9 cellular contexts compared by ENCODE assay signal in the genomic region with DNA sequence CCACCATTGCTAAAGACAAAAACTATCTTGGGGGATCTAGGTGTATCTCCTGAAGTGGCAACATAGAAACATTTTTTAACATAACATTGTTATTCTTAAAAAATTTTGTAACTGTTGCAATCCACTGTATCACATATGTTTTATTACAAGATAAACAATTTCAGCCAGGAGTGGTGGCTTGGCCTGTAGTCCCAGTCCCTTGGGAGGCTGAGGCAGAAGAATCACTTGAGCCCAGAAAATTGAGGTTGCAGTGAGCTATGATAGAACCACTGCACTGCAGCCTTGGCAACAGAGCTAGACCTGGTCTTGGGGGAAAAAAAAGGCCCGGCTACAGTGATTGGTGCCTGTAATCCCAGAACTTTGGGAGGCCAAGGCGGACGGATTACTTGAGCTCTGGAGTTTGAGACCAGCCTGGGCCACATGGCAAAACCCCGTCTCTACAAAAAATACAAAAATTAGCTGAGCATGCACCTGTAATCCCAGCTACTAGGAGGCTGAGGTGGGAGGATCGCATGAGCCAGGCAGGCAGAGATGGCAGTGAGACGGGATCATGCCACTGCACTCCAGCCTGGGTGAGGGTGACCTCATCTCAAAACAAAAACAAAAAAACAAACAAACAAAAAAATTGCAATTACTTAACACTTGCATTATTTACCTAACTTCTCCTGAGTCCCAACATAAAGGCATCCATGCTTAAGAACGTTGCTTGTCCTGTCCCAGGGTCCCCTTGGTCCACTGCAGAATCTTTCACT. TPM values are rescaled to one million over a fixed set of nuclear protein-coding genes. Genes with fewer than 3 reads are reported as not detected.
DNase-seq lines count a peak whose midpoint lies in the region; ATAC-seq and TF ChIP-seq lines count a peak whose summit lies in the region.
"Had no signal": no experiment of that assay in that cellular context is flagged by ENCODE, and none has a peak within 500 bp of the region (broad histone marks: within the 10 kb centered on the region; RNA-seq: fewer than 3 reads in every experiment).

No MANE protein-coding gene starts in this region.

- peak overlapping the region; percentile 87 to 99 (median 93) for H3K27ac ChIP-seq in heart left ventricle
- H3K27ac ChIP-seq in angular gyrus (ENCODE audit: low read depth, low read length) = peak overlapping the region; percentile 99
- H3K27ac ChIP-seq in mesendoderm (ENCODE audit: low read depth, low read length) = no peak overlapping the region

- no peaks in the 10 kb centered on the region for H3K27me3 ChIP-seq in heart left ventricle
- no peaks in the 10 kb centered on the region for H3K27me3 ChIP-seq in mesendoderm (ENCODE audit: insufficient read depth, low read length, poor library complexity)

- no peaks in the 10 kb centered on the region for H3K9me3 Mint-ChIP-seq in type B pancreatic cell

- no peak overlapping the region for H2BK5ac ChIP-seq in mesendoderm (ENCODE audit: low read length)

- H3K4me3 ChIP-seq in heart left ventricle (peak overlapping the region in 3 of 12 donors; percentile 69 to 94 (median 90)), mesendoderm (ENCODE audit: low read length) (no peak overlapping the region)

- DNase-seq in heart left ventricle (no peak), Right ventricle myocardium inferior (ENCODE audit: missing footprints) (no peak), mesendoderm (no peak), type B pancreatic cell (ENCODE audit: extremely low spot score, unreplicated experiment) (no peak), NCI-H146 treated with DMSO at 0.1 percent for 48 hours (lab: John Stamatoyannopoulos, UW; ENCODE audit: unreplicated experiment) (no peak)
- DNase-seq in effector CD8-positive, alpha-beta T cell (lab: John Stamatoyannopoulos, UW) = no peak
- DNase-seq: cerebellar nuclear complex had no signal

- no peak overlapping the region for H3K4me2 ChIP-seq in mesendoderm (ENCODE audit: low read length)

- H2AK5ac ChIP-seq in mesendoderm (ENCODE audit: low read length) = no peak overlapping the region

- ATAC-seq in heart left ventricle (no peak), Right ventricle myocardium inferior (no peak), HG03045 (IDR thresholded peaks at IDR 0.05; ENCODE audit: unreplicated experiment) (no peak)

- H3K79me1 ChIP-seq in mesendoderm (ENCODE audit: low read length) = peaks cover 12% of the 10 kb centered on the region

- peak overlapping the region; percentile 99 for H3K27ac Mint-ChIP-seq in type B pancreatic cell

- no peak overlapping the region for H4K8ac ChIP-seq in mesendoderm (ENCODE audit: low read depth, low read length)

- WGBS in heart left ventricle, 4 donors = 70 to 80% (median 74%) methylated on average over 7 of the region's 7 CpGs
- no CpG with 5 or more reads among the region's 7 CpGs for WGBS in mesendoderm (ENCODE audit: extremely low coverage, insufficient coverage, low lambda C conversion rate)

- TF ChIP-seq CTCF in heart left ventricle (IDR thresholded peaks at IDR 0.05) = no peak
- no peak for TF ChIP-seq CTCF in type B pancreatic cell (conservative IDR thresholded peaks at IDR 0.05)

- peaks cover 50% of the 10 kb centered on the region for H3K4me1 Mint-ChIP-seq in type B pancreatic cell (ENCODE audit: unreplicated experiment)

- no peak overlapping the region for H2BK120ac ChIP-seq in mesendoderm (ENCODE audit: low read depth, low read length)

- H3K9ac ChIP-seq in mesendoderm (ENCODE audit: low read length) = peak overlapping the region; percentile 35

- no peak overlapping the region for H2BK15ac ChIP-seq in mesendoderm (replicated peaks; ENCODE audit: low read depth)

- no peaks in the 10 kb centered on the region for H3K9me3 ChIP-seq in heart left ventricle

- no peaks in the 10 kb centered on the region for H3K27me3 Mint-ChIP-seq in type B pancreatic cell

- no peaks in the 10 kb centered on the region for H3K36me3 Mint-ChIP-seq in type B pancreatic cell

- peaks cover 18% of the 10 kb centered on the region for H3K79me2 ChIP-seq in mesendoderm (ENCODE audit: control insufficient read depth, insufficient read depth, low read length)

- H3K4ac ChIP-seq in mesendoderm (ENCODE audit: low read depth, low read length) = no peak overlapping the region

- peak overlapping the region; percentile 52 for H3K56ac ChIP-seq in mesendoderm (ENCODE audit: low read length)

- H3K23ac ChIP-seq in mesendoderm (ENCODE audit: low read length) = no peak overlapping the region

- no peak for TF ChIP-seq POLR2A in heart left ventricle (IDR thresholded peaks at IDR 0.05)

- no peak overlapping the region for H3K18ac ChIP-seq in mesendoderm (ENCODE audit: low read length)

- peaks cover 3 to 59% (median 46%) of the 10 kb centered on the region in 12 donors for H3K4me1 ChIP-seq in heart left ventricle
- H3K4me1 ChIP-seq in mesendoderm (ENCODE audit: control insufficient read depth, low read depth, low read length) = peaks cover 8% of the 10 kb centered on the region

- H4K5ac ChIP-seq in mesendoderm (ENCODE audit: low read length) = no peak overlapping the region

- H3K36me3 ChIP-seq in heart left ventricle (peaks cover 0 to 5% (median 0%) of the 10 kb centered on the region in 9 donors), mesendoderm (ENCODE audit: control insufficient read depth, insufficient read depth, low read length) (no peaks in the 10 kb centered on the region)

- peak overlapping the region; percentile 96 for H3K4me3 Mint-ChIP-seq in type B pancreatic cell

- intact Hi-C loops in heart left ventricle (cut with DNase I) (loop anchor here in 5 of 10 donors (5.0 to 10.0 kb wide), 8 partner anchors 75 to 405 kb away; a partner anchor contains a TSS), Right ventricle myocardium inferior (cut with DNase I) (loop anchor here (5.0 kb wide), 3 partner anchors 90 to 260 kb away; a partner anchor contains a TSS)

RNA-seq across cellular contexts. Expression of a gene that starts 1.5 kb away (rescaled TPM):
- 10 to 100 TPM in 6 of 9 donors, 1 to 10 TPM in 3; 6.4 to 21.4 (median 13.9) TPM for total RNA-seq in heart left ventricle
- 1 to 10 TPM; 5.7 to 8.6 TPM for polyA plus RNA-seq in heart left ventricle
- 10.9 TPM for total RNA-seq in Right ventricle myocardium inferior
- 10.6 TPM for polyA plus RNA-seq in mesendoderm (2013, experiment 1 of 2)
- 9.5 TPM for polyA plus RNA-seq in mesendoderm (2013, experiment 2 of 2)
- 35.5 and 40.6 TPM in 2 replicates for total RNA-seq in type B pancreatic cell (ENCODE audit: low replicate concordance)

RNA-seq across cellular contexts. Expression of a gene that starts 2.3 kb away (rescaled TPM):
- total RNA-seq in heart left ventricle (10 to 100 TPM in 8 of 9 donors, 1 to 10 TPM in 1; 6.6 to 29.1 (median 15.1) TPM), Right ventricle myocardium inferior (11.2 TPM), type B pancreatic cell (ENCODE audit: low replicate concordance) (68.9 and 80.9 TPM in 2 replicates)
- polyA plus RNA-seq in heart left ventricle = 1 to 10 TPM; 4.3 to 8.0 TPM
- 11.8 TPM for polyA plus RNA-seq in mesendoderm (2013, experiment 1 of 2)
- polyA plus RNA-seq in mesendoderm (2013, experiment 2 of 2) = 11.1 TPM
